Comparison of ENCODE assay signal across 8 cellular contexts in genomic region chr11:27362749-27363575, GRCh38. TPM values are rescaled to one million over a fixed set of nuclear protein-coding genes. Genes with fewer than 3 reads are reported as not detected.
DNase-seq lines count a peak whose midpoint lies in the region; ATAC-seq and TF ChIP-seq lines count a peak whose summit lies in the region.

Gene CCDC34, minus strand, starts transcription at chr11:27363215. Its CDS starts 21 bp downstream, at chr11:27363194.

- peaks cover 5% of the 10 kb centered on the region for H3K4me1 ChIP-seq in RWPE2 (ENCODE audit: insufficient read depth, poor library complexity, severe bottlenecking)

- H3K4me3 ChIP-seq in H7 (ENCODE audit: insufficient read depth, low read depth, low read length) = peak within 1 kb of the TSS; percentile 80
- H3K4me3 ChIP-seq in RWPE2 (ENCODE audit: severe bottlenecking) = peak within 1 kb of the TSS; percentile 60

- H3K9me3 ChIP-seq in RWPE2 (ENCODE audit: severe bottlenecking) = no peaks in the 10 kb centered on the region

- H3K4me1 Mint-ChIP-seq in activated T-helper 2 cell treated with anti-CD3 and anti-CD28 coated beads, Interferon-gamma antibody, Interleukin-2, Interleukin-4, amounts not matched to agents 10 μg/mL and 5 μg/mL and 100 μg/mL, durations not matched to agents 14 hours and 24 hours and 36 hours (ENCODE audit: low read depth) = peaks cover 21% of the 10 kb centered on the region
- peaks cover 13 to 25% of the 10 kb centered on the region in 2 donors for H3K4me1 Mint-ChIP-seq in natural killer cell treated with Interleukin-12 subunit alpha and Interleukin-12 subunit beta and Interleukin-15 and Interleukin-18, amount 100 ng/mL, for 72 hours (ENCODE audit: low read depth in 2 of 2)

- intact Hi-C loops in activated T-helper 2 cell treated with anti-CD3 and anti-CD28 coated beads, Interferon-gamma antibody, Interleukin-2, Interleukin-4, amounts not matched to agents 10 μg/mL and 5 μg/mL and 100 μg/mL, durations not matched to agents 14 hours and 24 hours and 36 hours (cut with micrococcal nuclease) = loop anchor here (1.0 to 5.0 kb wide), 4 partner anchors 26 to 143 kb away; partner anchors contain the start of genes LGR4 and LIN7C

- peaks cover 4% of the 10 kb centered on the region for H3K36me3 ChIP-seq in H7 (replicated peaks; ENCODE audit: control insufficient read depth, insufficient read depth, low read length)
- peaks cover 3% of the 10 kb centered on the region; the same call in 1 of the 2 replicates for H3K36me3 ChIP-seq in RWPE2 (ENCODE audit: low read depth)

- peak within 1 kb of the TSS; percentile 21 for H3K27ac ChIP-seq in RWPE2 (ENCODE audit: poor library complexity, severe bottlenecking)

- H3K27me3 ChIP-seq in H7 (ENCODE audit: control insufficient read depth, insufficient read depth, low read length) (no peaks in the 10 kb centered on the region), RWPE2 (ENCODE audit: insufficient read depth, poor library complexity, severe bottlenecking) (no peaks in the 10 kb centered on the region)

- peak within 1 kb of the TSS; percentile 85 for H3K27ac Mint-ChIP-seq in activated T-helper 2 cell treated with anti-CD3 and anti-CD28 coated beads, Interferon-gamma antibody, Interleukin-2, Interleukin-4, amounts not matched to agents 10 μg/mL and 5 μg/mL and 100 μg/mL, durations not matched to agents 14 hours and 24 hours and 36 hours
- peak within 1 kb of the TSS; percentile 62 to 92 for H3K27ac Mint-ChIP-seq in natural killer cell treated with Interleukin-12 subunit alpha and Interleukin-12 subunit beta and Interleukin-15 and Interleukin-18, amount 100 ng/mL, for 72 hours

- no peaks in the 10 kb centered on the region for H3K9me3 Mint-ChIP-seq in activated T-helper 2 cell treated with anti-CD3 and anti-CD28 coated beads, Interferon-gamma antibody, Interleukin-2, Interleukin-4, amounts not matched to agents 10 μg/mL and 5 μg/mL and 100 μg/mL, durations not matched to agents 14 hours and 24 hours and 36 hours
- no peaks in the 10 kb centered on the region for H3K9me3 Mint-ChIP-seq in natural killer cell treated with Interleukin-12 subunit alpha and Interleukin-12 subunit beta and Interleukin-15 and Interleukin-18, amount 100 ng/mL, for 72 hours

- peak; percentile 93 for DNase-seq in ELR (ENCODE audit: low read depth)
- peak; percentile 93 for DNase-seq in H7
- DNase-seq in LoVo (ENCODE audit: low spot score) = peak; percentile 92
- DNase-seq in RWPE2 (ENCODE audit: low spot score) = peak; percentile 90
- DNase-seq in activated T-helper 2 cell treated with anti-CD3 and anti-CD28 coated beads, Interferon-gamma antibody, Interleukin-2, Interleukin-4, amounts not matched to agents 10 μg/mL and 5 μg/mL and 100 μg/mL, durations not matched to agents 14 hours and 24 hours and 36 hours (ENCODE audit: low spot score) = peak; percentile 84
- peak; percentile 83 for DNase-seq in fibroblast of peridontal ligament (ENCODE audit: extremely low read depth)
- peak; percentile 94 for DNase-seq in natural killer cell treated with Interleukin-12 subunit alpha and Interleukin-12 subunit beta and Interleukin-15 and Interleukin-18, amount 100 ng/mL, for 72 hours (ENCODE audit: low spot score)
- peak; percentile 75 to 89 (median 84) for DNase-seq in stimulated activated naive CD4-positive, alpha-beta T cell (lab: John Stamatoyannopoulos, UW)

- H3K36me3 Mint-ChIP-seq in activated T-helper 2 cell treated with anti-CD3 and anti-CD28 coated beads, Interferon-gamma antibody, Interleukin-2, Interleukin-4, amounts not matched to agents 10 μg/mL and 5 μg/mL and 100 μg/mL, durations not matched to agents 14 hours and 24 hours and 36 hours (ENCODE audit: low read depth) = no peaks in the 10 kb centered on the region
- H3K36me3 Mint-ChIP-seq in natural killer cell treated with Interleukin-12 subunit alpha and Interleukin-12 subunit beta and Interleukin-15 and Interleukin-18, amount 100 ng/mL, for 72 hours = no peaks in the 10 kb centered on the region

- ATAC-seq in RWPE2 (ENCODE audit: low read depth) = peak; percentile 99
- peak; percentile 99 for ATAC-seq in natural killer cell treated with Interleukin-12 subunit alpha and Interleukin-12 subunit beta and Interleukin-15 and Interleukin-18, amount 100 ng/mL, for 72 hours

- H3K27me3 Mint-ChIP-seq in activated T-helper 2 cell treated with anti-CD3 and anti-CD28 coated beads, Interferon-gamma antibody, Interleukin-2, Interleukin-4, amounts not matched to agents 10 μg/mL and 5 μg/mL and 100 μg/mL, durations not matched to agents 14 hours and 24 hours and 36 hours (ENCODE audit: low read depth) = peaks cover 8% of the 10 kb centered on the region
- no peaks in the 10 kb centered on the region for H3K27me3 Mint-ChIP-seq in natural killer cell treated with Interleukin-12 subunit alpha and Interleukin-12 subunit beta and Interleukin-15 and Interleukin-18, amount 100 ng/mL, for 72 hours

- TF ChIP-seq CTCF in RWPE2 (IDR thresholded peaks at IDR 0.05; ENCODE audit: poor library complexity, severe bottlenecking) = no peak

- H3K4me3 Mint-ChIP-seq in activated T-helper 2 cell treated with anti-CD3 and anti-CD28 coated beads, Interferon-gamma antibody, Interleukin-2, Interleukin-4, amounts not matched to agents 10 μg/mL and 5 μg/mL and 100 μg/mL, durations not matched to agents 14 hours and 24 hours and 36 hours (ENCODE audit: low read depth) = peak within 1 kb of the TSS; percentile 93
- peak within 1 kb of the TSS; percentile 94 for H3K4me3 Mint-ChIP-seq in natural killer cell treated with Interleukin-12 subunit alpha and Interleukin-12 subunit beta and Interleukin-15 and Interleukin-18, amount 100 ng/mL, for 72 hours

RNA-seq across cellular contexts. Expression of gene CCDC34, which starts in this region (rescaled TPM):
- total RNA-seq in H7 (2014; rRNA removed; shearing (Covaris generic)) = 10.0 and 13.6 TPM in 2 replicates
- 9.3 and 10.8 TPM in 2 replicates for total RNA-seq in activated T-helper 2 cell treated with anti-CD3 and anti-CD28 coated beads, Interferon-gamma antibody, Interleukin-2, Interleukin-4, amounts not matched to agents 10 μg/mL and 5 μg/mL and 100 μg/mL, durations not matched to agents 14 hours and 24 hours and 36 hours
- 1 to 10 TPM; 8.0 to 9.9 TPM for total RNA-seq in natural killer cell treated with Interleukin-12 subunit alpha and Interleukin-12 subunit beta and Interleukin-15 and Interleukin-18, amount 100 ng/mL, for 72 hours

Comparison
In these comparisons a context has a peak if more than half of its experiments do, and no peak if none do; other contexts are left out.
1. Peak in every context shown above with its lines: DNase-seq, ATAC-seq, H3K4me3 ChIP-seq and H3K27ac ChIP-seq.